21 cellular contexts compared by ENCODE assay signal in genomic region chr5:88281322-88281721, GRCh38. TPM values are rescaled to one million over a fixed set of nuclear protein-coding genes. Genes with fewer than 3 reads are reported as not detected.
DNase-seq lines count a peak whose midpoint lies in the region; ATAC-seq, FAIRE-seq and TF ChIP-seq lines count a peak whose summit lies in the region.
"Had no signal": no experiment of that assay in that cellular context is flagged by ENCODE, and none has a peak within 500 bp of the region (broad histone marks: within the 10 kb centered on the region; RNA-seq: fewer than 3 reads in every experiment).

No MANE protein-coding gene starts in this region.

- no peaks in the 10 kb centered on the region for H3K9me3 ChIP-seq in mesenchymal stem cell (ENCODE audit: control insufficient read depth, low read length)
- no peaks in the 10 kb centered on the region for H3K9me3 ChIP-seq in kidney (ENCODE audit: control insufficient read depth in 1 of 2, low read length in 2 of 2)
- no peaks in the 10 kb centered on the region for H3K9me3 ChIP-seq in MM.1S (replicated peaks; ENCODE audit: insufficient read depth, low read length)
- H3K9me3 ChIP-seq: A549, BLaER1 had no signal

- no peak overlapping the region for H4K8ac ChIP-seq in mesenchymal stem cell (ENCODE audit: low read length)

- no peaks in the 10 kb centered on the region for H3K27me3 Mint-ChIP-seq in activated T-cell treated with anti-CD3 and anti-CD28 coated beads, Interleukin-2, amount 50 U/mL, for 72 hours (ENCODE audit: low read depth)
- H3K27me3 Mint-ChIP-seq in activated T-cell treated with anti-CD3 and anti-CD28 coated beads, Interleukin-2, amount 50 U/mL, for 24 hours, result no peaks in the 10 kb centered on the region
- H3K27me3 Mint-ChIP-seq: CD4-positive, alpha-beta memory T cell had no signal

- H3K9me3 Mint-ChIP-seq in activated T-cell treated with anti-CD3 and anti-CD28 coated beads, Interleukin-2, amount 50 U/mL, for 72 hours, result no peaks in the 10 kb centered on the region
- H3K9me3 Mint-ChIP-seq in activated T-cell treated with anti-CD3 and anti-CD28 coated beads, Interleukin-2, amount 50 U/mL, for 24 hours, result no peaks in the 10 kb centered on the region
- H3K9me3 Mint-ChIP-seq: CD4-positive, alpha-beta memory T cell; HFFc6 had no signal

- no peaks in the 10 kb centered on the region for H3F3A ChIP-seq in MM.1S (ENCODE audit: insufficient read depth, low read length)

- no peak overlapping the region for H2BK15ac ChIP-seq in mesenchymal stem cell (ENCODE audit: low read depth, poor library complexity, severe bottlenecking)

- no peak overlapping the region for H3K4me3 Mint-ChIP-seq in activated T-cell treated with anti-CD3 and anti-CD28 coated beads, Interleukin-2, amount 50 U/mL, for 72 hours
- H3K4me3 Mint-ChIP-seq in activated T-cell treated with anti-CD3 and anti-CD28 coated beads, Interleukin-2, amount 50 U/mL, for 24 hours, result no peak overlapping the region
- H3K4me3 Mint-ChIP-seq: CD14-positive monocyte; CD4-positive, alpha-beta memory T cell; HFFc6 had no signal

- no peak overlapping the region for H4K91ac ChIP-seq in mesenchymal stem cell (ENCODE audit: low read length)

- H2AK5ac ChIP-seq in mesenchymal stem cell (ENCODE audit: low read length, severe bottlenecking), result no peak overlapping the region

- H2BK5ac ChIP-seq in mesenchymal stem cell (ENCODE audit: low read depth, low read length, poor library complexity, severe bottlenecking), result no peak overlapping the region

- H3K4ac ChIP-seq in mesenchymal stem cell (ENCODE audit: low read depth in 1 of 2, low read length in 2 of 2), result no peak overlapping the region

- peaks cover 1% of the 10 kb centered on the region for H3K79me1 ChIP-seq in mesenchymal stem cell (replicated peaks; ENCODE audit: low read length, poor library complexity, severe bottlenecking)

- peak overlapping the region; percentile 44 for H3K27ac Mint-ChIP-seq in activated T-cell treated with anti-CD3 and anti-CD28 coated beads, Interleukin-2, amount 50 U/mL, for 72 hours
- no peak overlapping the region for H3K27ac Mint-ChIP-seq in activated T-cell treated with anti-CD3 and anti-CD28 coated beads, Interleukin-2, amount 50 U/mL, for 24 hours
- H3K27ac Mint-ChIP-seq: CD14-positive monocyte, HFFc6 had no signal

- no peaks in the 10 kb centered on the region for H3K4me1 Mint-ChIP-seq in activated T-cell treated with anti-CD3 and anti-CD28 coated beads, Interleukin-2, amount 50 U/mL, for 72 hours (ENCODE audit: low read depth)
- peaks cover 8% of the 10 kb centered on the region for H3K4me1 Mint-ChIP-seq in activated T-cell treated with anti-CD3 and anti-CD28 coated beads, Interleukin-2, amount 50 U/mL, for 24 hours (ENCODE audit: low read depth)
- H3K4me1 Mint-ChIP-seq: CD14-positive monocyte; CD4-positive, alpha-beta memory T cell had no signal

- H4K20me1 ChIP-seq in MM.1S (ENCODE audit: insufficient read depth, low read length), result no peaks in the 10 kb centered on the region
- H4K20me1 ChIP-seq: BLaER1 had no signal

- no peak overlapping the region for H2BK12ac ChIP-seq in mesenchymal stem cell (ENCODE audit: low read length in 2 of 2)

- no peak for ATAC-seq in activated T-cell treated with anti-CD3 and anti-CD28 coated beads, Interleukin-2, amount 50 U/mL, for 72 hours (replicated peaks in 1 of 2)
- ATAC-seq: A549, HCT116 had no signal

- no peak overlapping the region for H3K18ac ChIP-seq in mesenchymal stem cell (ENCODE audit: low read depth in 1 of 2, low read length in 2 of 2)

- H3K14ac ChIP-seq in mesenchymal stem cell (ENCODE audit: low read length in 2 of 2), result no peak overlapping the region

- H3K9me2 ChIP-seq in MM.1S (replicated peaks; ENCODE audit: insufficient read depth, low read length), result no peaks in the 10 kb centered on the region

- no peak overlapping the region for H2BK120ac ChIP-seq in mesenchymal stem cell (ENCODE audit: low read depth, low read length)

- intact Hi-C loops in kidney (cut with DNase I) (no loop called here), lower leg skin (cut with DNase I; ENCODE audit: low total_unique reads) (no loop called here)

- peaks cover 0 to 33% of the 10 kb centered on the region in 2 experiments for H3K36me3 ChIP-seq in mesenchymal stem cell (ENCODE audit: control insufficient read depth in 1 of 2, insufficient read depth in 2 of 2, low read depth in 1 of 2, low read length in 2 of 2)
- no peaks in the 10 kb centered on the region for H3K36me3 ChIP-seq in kidney (ENCODE audit: control insufficient read depth in 1 of 2, insufficient read depth in 2 of 2, low read length in 2 of 2)
- H3K36me3 ChIP-seq in MM.1S (replicated peaks; ENCODE audit: insufficient read depth, low read length), result no peaks in the 10 kb centered on the region

- no peaks in the 10 kb centered on the region for H3K4me1 ChIP-seq in mesenchymal stem cell (ENCODE audit: control insufficient read depth, insufficient read depth, low read depth, low read length)
- H3K4me1 ChIP-seq in kidney (ENCODE audit: control insufficient read depth in 1 of 2, insufficient read depth in 1 of 2, low read depth in 1 of 2, low read length in 2 of 2), result no peaks in the 10 kb centered on the region
- H3K4me1 ChIP-seq in MM.1S (ENCODE audit: low read length), result no peaks in the 10 kb centered on the region
- H3K4me1 ChIP-seq: BLaER1 had no signal

- H2AFZ ChIP-seq in mesenchymal stem cell (ENCODE audit: low read depth, low read length) (no peak overlapping the region), MM.1S (ENCODE audit: low read length) (no peak overlapping the region)

- TF ChIP-seq CTCF in kidney (IDR thresholded peaks at IDR 0.05; ENCODE audit: borderline replicate concordance, extremely low read depth, insufficient read depth), result no peak
- TF ChIP-seq CTCF in MM.1S (IDR thresholded peaks at IDR 0.05; ENCODE audit: low read length), result no peak
- no peak for TF ChIP-seq CTCF in lower leg skin (IDR thresholded peaks at IDR 0.05)

- 78% methylated on average over 3 of the region's 3 CpGs for WGBS in mesenchymal stem cell
- 77 to 83% methylated on average over 3 of the region's 3 CpGs for WGBS in lower leg skin, 2 donors

- no peak for FAIRE-seq in kidney (lab: Jason Lieb, UNC)
- FAIRE-seq: A549, HTR-8/SVneo had no signal

- H3K4me2 ChIP-seq in mesenchymal stem cell (ENCODE audit: low read length, poor library complexity, severe bottlenecking) (no peak overlapping the region), MM.1S (ENCODE audit: low read depth, low read length) (no peak overlapping the region)
- H3K4me2 ChIP-seq: A549, BLaER1 had no signal

- H3K27ac ChIP-seq in mesenchymal stem cell (ENCODE audit: low read length, poor library complexity, severe bottlenecking) (no peak overlapping the region), kidney (ENCODE audit: low read depth in 2 of 2, low read length in 2 of 2) (no peak overlapping the region), MM.1S (ENCODE audit: low read length) (no peak overlapping the region)
- H3K27ac ChIP-seq: 22Rv1, A549, BLaER1 had no signal

- no peaks in the 10 kb centered on the region for H3K79me2 ChIP-seq in MM.1S (ENCODE audit: low read length)

- H3K27me3 ChIP-seq in mesenchymal stem cell (ENCODE audit: control insufficient read depth in 1 of 2, insufficient read depth in 1 of 2, low read length in 2 of 2) (no peaks in the 10 kb centered on the region), MM.1S (replicated peaks; ENCODE audit: insufficient read depth, low read length) (no peaks in the 10 kb centered on the region)
- H3K27me3 ChIP-seq: BLaER1 had no signal

- H3K9ac ChIP-seq in mesenchymal stem cell (ENCODE audit: low read length) (no peak overlapping the region), kidney (ENCODE audit: low read length in 2 of 2) (no peak overlapping the region), MM.1S (ENCODE audit: low read length) (no peak overlapping the region)
- H3K9ac ChIP-seq: BLaER1 had no signal

- TF ChIP-seq POLR2A in lower leg skin (IDR thresholded peaks at IDR 0.05), result no peak

- no peak for DNase-seq in activated T-cell treated with anti-CD3 and anti-CD28 coated beads, Interleukin-2, amount 50 U/mL, for 72 hours
- no peak for DNase-seq in activated T-cell treated with anti-CD3 and anti-CD28 coated beads, Interleukin-2, amount 50 U/mL, for 24 hours
- peak; percentile 23 for DNase-seq in Jurkat, Clone E6-1 (ENCODE audit: low read depth, low spot score)
- peak; percentile 6 for DNase-seq in iris pigment epithelial cell (ENCODE audit: low read depth)
- peak; percentile 7 for DNase-seq in mesenchymal stem cell
- no peak for DNase-seq in kidney
- no peak for DNase-seq in MM.1S
- no peak for DNase-seq in lower leg skin (ENCODE audit: low spot score in 2 of 2)
- DNase-seq: CD4-positive, alpha-beta memory T cell; DMS 273 treated with DMSO at 0.1 percent for 48 hours; GDM1; GOT3; H7; HFFc6; IMR-90 had no signal

- H3K4me3 ChIP-seq in Jurkat, Clone E6-1 (ENCODE audit: low read length), result no peak overlapping the region
- H3K4me3 ChIP-seq in mesenchymal stem cell (ENCODE audit: insufficient read depth in 1 of 2, low read depth in 1 of 2, low read length in 2 of 2) (no peak overlapping the region), kidney (ENCODE audit: low read length in 2 of 2) (no peak overlapping the region), MM.1S (ENCODE audit: low read length) (no peak overlapping the region), lower leg skin (ENCODE audit: low read depth, poor library complexity, severe bottlenecking) (no peak overlapping the region)
- H3K4me3 ChIP-seq: A549, BLaER1 had no signal

- H3K36me3 Mint-ChIP-seq in activated T-cell treated with anti-CD3 and anti-CD28 coated beads, Interleukin-2, amount 50 U/mL, for 72 hours (ENCODE audit: insufficient read depth in 2 of 2), result peaks cover 2 to 28% of the 10 kb centered on the region in 2 donors
- peaks cover 78% of the 10 kb centered on the region for H3K36me3 Mint-ChIP-seq in activated T-cell treated with anti-CD3 and anti-CD28 coated beads, Interleukin-2, amount 50 U/mL, for 24 hours (ENCODE audit: low read depth)

- no peak overlapping the region for H3K23ac ChIP-seq in mesenchymal stem cell (ENCODE audit: low read length in 2 of 2)

RNA-seq across cellular contexts. Expression of gene TMEM161B, which starts 12.7 kb away (rescaled TPM):
- 10 to 100 TPM; 27.2 to 31.1 TPM for total RNA-seq in activated T-cell treated with anti-CD3 and anti-CD28 coated beads, Interleukin-2, amount 50 U/mL, for 72 hours
- 11.6 TPM for polyA plus RNA-seq in Jurkat, Clone E6-1 (2012; ENCODE audit: insufficient read depth, insufficient read length)
- 6.9 TPM for polyA plus RNA-seq in mesenchymal stem cell (2013, experiment 1 of 2)
- polyA plus RNA-seq in mesenchymal stem cell (2013, experiment 2 of 2), result 7.2 TPM
- total RNA-seq in kidney (21.1 TPM), lower leg skin (10 to 100 TPM in 2 of 4 donors, 1 to 10 TPM in 2; 9.1 to 14.1 (median 10.2) TPM)
- 8.9 TPM for polyA plus RNA-seq in kidney (ENCODE audit: insufficient read depth, low read depth, low replicate concordance)

Comparison
In these comparisons a context has a peak if more than half of its experiments do, and no peak if none do; other contexts are left out.
1. DNase-seq: peak in Jurkat, Clone E6-1 (single experiment), iris pigment epithelial cell (single experiment) and mesenchymal stem cell (single experiment); none in activated T-cell treated with anti-CD3 and anti-CD28 coated beads, Interleukin-2, amount 50 U/mL, for 72 hours (0 of 2), activated T-cell treated with anti-CD3 and anti-CD28 coated beads, Interleukin-2, amount 50 U/mL, for 24 hours (single experiment), kidney (single experiment), MM.1S (single experiment) and lower leg skin (0 of 2).